In genomic region chr5:107449369-107449768, GRCh38 we compare ENCODE assay signal across 1 cellular context.
TF ChIP-seq lines count a peak whose summit lies in the region.

No MANE protein-coding gene starts in this region.

TF ChIP-seq in A549, 52 proteins besides CTCF, POLR2A, EP300 and RAD21:
- no peak for TF ChIP-seq REST (IDR thresholded peaks at IDR 0.05)
- TF ChIP-seq CBX2 (IDR thresholded peaks at IDR 0.05; ENCODE audit: borderline replicate concordance, low read depth), result no peak
- TF ChIP-seq PHF8 (IDR thresholded peaks at IDR 0.05; ENCODE audit: borderline replicate concordance, low read depth), result no peak
- no peak for TF ChIP-seq POLR2AphosphoS2 (conservative IDR thresholded peaks at IDR 0.05; ENCODE audit: low read length)
- TF ChIP-seq CHD4 (IDR thresholded peaks at IDR 0.05; ENCODE audit: borderline replicate concordance), result no peak
- no peak for TF ChIP-seq USF2 (IDR thresholded peaks at IDR 0.05)
- no peak for TF ChIP-seq GATA3 (IDR thresholded peaks at IDR 0.05; ENCODE audit: borderline replicate concordance)
- no peak for TF ChIP-seq HOXB13 (CRISPR knock-in tag; IDR thresholded peaks at IDR 0.05; ENCODE audit: low read depth)
- TF ChIP-seq HDAC2 (IDR thresholded peaks at IDR 0.05), result no peak
- no peak for TF ChIP-seq SMC3 (IDR thresholded peaks at IDR 0.05)
- TF ChIP-seq ESRRA (IDR thresholded peaks at IDR 0.05; ENCODE audit: borderline replicate concordance, low read length), result no peak
- TF ChIP-seq ZNF302 (CRISPR knock-in tag; IDR thresholded peaks at IDR 0.05), result no peak
- no peak for TF ChIP-seq NPAS2 (CRISPR knock-in tag; IDR thresholded peaks at IDR 0.05; ENCODE audit: borderline replicate concordance)
